Comparison of ENCODE assay signal across 8 cellular contexts in the genomic region with DNA sequence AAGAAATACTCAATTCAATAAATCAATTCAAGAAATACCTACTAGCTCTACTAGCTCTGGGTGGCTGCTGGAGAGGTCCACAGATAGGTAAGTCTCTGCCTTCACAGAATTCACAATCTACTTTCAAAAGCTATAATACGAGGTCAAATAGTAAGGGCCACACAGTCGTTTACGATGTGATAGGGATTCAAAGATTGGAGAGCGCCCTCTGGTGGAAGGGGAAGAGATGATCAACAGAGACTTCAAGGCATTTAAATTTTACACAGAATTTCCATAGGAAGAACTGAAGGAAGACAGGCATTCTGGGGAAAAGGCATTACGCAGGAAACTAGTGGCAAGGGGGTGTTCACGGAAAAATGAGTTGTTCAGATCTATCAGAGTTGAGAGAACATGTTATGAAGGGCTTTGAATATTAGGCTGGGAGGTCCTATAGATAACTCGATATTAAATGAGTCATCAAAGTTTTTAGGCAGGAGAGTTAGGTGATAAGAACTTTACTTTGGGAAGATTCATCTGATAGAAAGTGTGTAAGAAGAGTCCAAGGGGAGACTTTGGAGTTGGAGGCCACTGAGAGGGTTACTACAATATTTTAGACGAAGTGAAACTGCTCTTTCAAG.
DNase-seq lines count a peak whose midpoint lies in the region; ATAC-seq and TF ChIP-seq lines count a peak whose summit lies in the region.

No MANE protein-coding gene starts in this region.

- H3K79me2 ChIP-seq in DOHH2 (ENCODE audit: control insufficient read depth, low read length) (no peaks in the 10 kb centered on the region), MM.1S (ENCODE audit: low read length) (no peaks in the 10 kb centered on the region)

- no peaks in the 10 kb centered on the region for H3K36me3 ChIP-seq in DOHH2 (ENCODE audit: control insufficient read depth, low read length)
- no peaks in the 10 kb centered on the region for H3K36me3 ChIP-seq in MM.1S (replicated peaks; ENCODE audit: insufficient read depth, low read length)
- no peaks in the 10 kb centered on the region for H3K36me3 ChIP-seq in heart left ventricle
- H3K36me3 ChIP-seq in gastrocnemius medialis: no peaks in the 10 kb centered on the region

- in situ Hi-C loops in gastrocnemius medialis (cut with MboI; ENCODE audit: low sequenced_read_pairs in 4 of 4): loop anchor here in 2 of 4 donors (10.0 kb wide), 1 partner anchor 162 kb away; no protein-coding TSS in a partner anchor

- ATAC-seq in heart left ventricle (peak in 2 of 4 donors; percentile 50 to 59), gastrocnemius medialis (no peak), GM18502 (IDR thresholded peaks at IDR 0.05; ENCODE audit: poor library complexity, unreplicated experiment) (no peak), HG02884 (IDR thresholded peaks at IDR 0.05; ENCODE audit: unreplicated experiment) (no peak)

- no peaks in the 10 kb centered on the region for H3K4me1 ChIP-seq in DOHH2 (ENCODE audit: control insufficient read depth, low read length)
- peaks cover 10% of the 10 kb centered on the region; the same call in 1 of the 2 replicates for H3K4me1 ChIP-seq in MM.1S (ENCODE audit: low read length)
- no peaks in the 10 kb centered on the region for H3K4me1 ChIP-seq in heart left ventricle
- no peaks in the 10 kb centered on the region for H3K4me1 ChIP-seq in gastrocnemius medialis

- TF ChIP-seq POLR2A in heart left ventricle (IDR thresholded peaks at IDR 0.05) (no peak), gastrocnemius medialis (IDR thresholded peaks at IDR 0.05) (no peak)

- H3F3A ChIP-seq in DOHH2 (ENCODE audit: control insufficient read depth, insufficient read depth): no peaks in the 10 kb centered on the region
- no peaks in the 10 kb centered on the region for H3F3A ChIP-seq in MM.1S (ENCODE audit: insufficient read depth, low read length)

- intact Hi-C loops in heart left ventricle (cut with DNase I): loop anchor here in 9 of 10 donors (1.0 to 10.0 kb wide), 6 partner anchors 159 to 192 kb away; no protein-coding TSS in a partner anchor
- intact Hi-C loops in gastrocnemius medialis (cut with DNase I; ENCODE audit: low total_unique reads): loop anchor here (2.0 kb wide), 1 partner anchor 164 kb away; no protein-coding TSS in a partner anchor

- H3K9me2 ChIP-seq in DOHH2 (replicated peaks; ENCODE audit: control insufficient read depth, low read length) (no peaks in the 10 kb centered on the region), MM.1S (replicated peaks; ENCODE audit: insufficient read depth, low read length) (no peaks in the 10 kb centered on the region)

- 22 to 25% (median 24%) methylated on average over 8 of the region's 8 CpGs for whole genome bisulfite sequencing in heart left ventricle, 4 donors

- no peaks in the 10 kb centered on the region for H4K20me1 ChIP-seq in DOHH2 (ENCODE audit: control insufficient read depth, insufficient read depth, low read depth, low read length)
- H4K20me1 ChIP-seq in MM.1S (ENCODE audit: insufficient read depth, low read length): no peaks in the 10 kb centered on the region

- no peak overlapping the region for H3K4me3 ChIP-seq in DOHH2 (ENCODE audit: low read length)
- no peak overlapping the region; the same call in 1 of the 2 replicates for H3K4me3 ChIP-seq in MM.1S (ENCODE audit: low read length)
- no peak overlapping the region for H3K4me3 ChIP-seq in heart left ventricle
- H3K4me3 ChIP-seq in gastrocnemius medialis: no peak overlapping the region

- H3K9me3 ChIP-seq in DOHH2 (ENCODE audit: control insufficient read depth, insufficient read depth, low read length): no peaks in the 10 kb centered on the region
- no peaks in the 10 kb centered on the region for H3K9me3 ChIP-seq in MM.1S (replicated peaks; ENCODE audit: insufficient read depth, low read length)
- no peaks in the 10 kb centered on the region for H3K9me3 ChIP-seq in heart left ventricle
- no peaks in the 10 kb centered on the region for H3K9me3 ChIP-seq in gastrocnemius medialis

- H3K27me3 ChIP-seq in DOHH2 (ENCODE audit: control insufficient read depth, low read length): peaks cover 32% of the 10 kb centered on the region
- H3K27me3 ChIP-seq in MM.1S (replicated peaks; ENCODE audit: insufficient read depth, low read length): no peaks in the 10 kb centered on the region
- H3K27me3 ChIP-seq in heart left ventricle: peaks cover 0 to 3% (median 0%) of the 10 kb centered on the region in 9 donors
- H3K27me3 ChIP-seq in gastrocnemius medialis: no peaks in the 10 kb centered on the region

- H3K27ac ChIP-seq in DOHH2 (ENCODE audit: low read depth, low read length): no peak overlapping the region
- H3K27ac ChIP-seq in MM.1S (ENCODE audit: low read length): no peak overlapping the region
- no peak overlapping the region for H3K27ac ChIP-seq in heart left ventricle
- no peak overlapping the region for H3K27ac ChIP-seq in gastrocnemius medialis

- H2AFZ ChIP-seq in MM.1S (ENCODE audit: low read length): peak overlapping the region; percentile 34; the same call in 1 of the 2 replicates

- H3K4me2 ChIP-seq in DOHH2 (ENCODE audit: low read length): no peak overlapping the region
- H3K4me2 ChIP-seq in MM.1S (ENCODE audit: low read depth, low read length): peak overlapping the region; percentile 42; the same call in 1 of the 2 replicates

- DNase-seq in MM.1S: peak; percentile 80
- DNase-seq in SK-N-DZ (ENCODE audit: low spot score): peak; percentile 74
- peak; percentile 40 for DNase-seq in activated naive CD4-positive, alpha-beta T cell treated with Interleukin-2 at 50 U/mL for 16 hours
- DNase-seq in heart left ventricle: peak in 4 of 5 donors; percentile 31 to 42 (median 36)
- no peak for DNase-seq in gastrocnemius medialis

- peak; percentile 90 for TF ChIP-seq CTCF in DOHH2 (IDR thresholded peaks at IDR 0.05; ENCODE audit: low read depth, low read length, poor library complexity, severe bottlenecking)
- peak; percentile 88 for TF ChIP-seq CTCF in MM.1S (IDR thresholded peaks at IDR 0.05; ENCODE audit: low read length)
- TF ChIP-seq CTCF in heart left ventricle (IDR thresholded peaks at IDR 0.05): peak; percentile 54 to 77 (median 68)
- TF ChIP-seq CTCF in gastrocnemius medialis (IDR thresholded peaks at IDR 0.05 in 4 of 5, conservative IDR thresholded peaks at IDR 0.05 in 1 of 5): peak in 4 of 5 experiments; percentile 19 to 54 (median 42)

- H3K9ac ChIP-seq in MM.1S (ENCODE audit: low read length): no peak overlapping the region

Comparison
In these comparisons a context has a peak if more than half of its experiments do, and no peak if none do; other contexts are left out.
1. DNase-seq: peak in MM.1S (single experiment), SK-N-DZ (single experiment), activated naive CD4-positive, alpha-beta T cell treated with Interleukin-2 at 50 U/mL for 16 hours (single experiment) and heart left ventricle (4 of 5); none in gastrocnemius medialis (0 of 2).
2. Peak in every context shown above with its lines, with median percentiles within 50 percentile points of each other: CTCF ChIP-seq.